In the genomic region with DNA sequence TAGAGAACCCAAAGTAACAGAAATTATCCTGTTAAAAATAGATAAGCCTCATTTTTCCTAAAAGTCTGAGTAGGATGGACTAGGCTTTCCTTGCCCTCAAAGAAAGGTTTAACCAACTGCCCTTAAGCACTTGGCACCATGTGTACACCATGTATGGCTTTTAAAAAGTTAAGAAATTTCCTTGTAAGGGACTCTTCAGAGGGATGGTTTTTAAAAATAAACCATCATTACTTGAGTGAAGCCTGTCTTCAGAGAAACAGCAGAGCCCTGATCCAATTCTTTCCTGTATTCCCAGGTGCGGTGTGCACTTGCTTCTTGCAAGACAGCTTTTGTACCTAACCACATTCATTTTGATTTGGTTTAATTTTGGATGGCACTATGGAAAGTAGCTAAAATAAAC, we compare ENCODE assay signal across 8 cellular contexts. TPM values are rescaled to one million over a fixed set of nuclear protein-coding genes. Genes with fewer than 3 reads are reported as not detected.
DNase-seq lines count a peak whose midpoint lies in the region; ATAC-seq, FAIRE-seq and TF ChIP-seq lines count a peak whose summit lies in the region.

No MANE protein-coding gene starts in this region.

- H3K4me3 Mint-ChIP-seq in CD4-positive, CD25-positive, alpha-beta regulatory T cell = peak overlapping the region; percentile 63 to 100 (median 94)
- H3K4me3 Mint-ChIP-seq in natural killer cell treated with Interleukin-12 subunit alpha and Interleukin-12 subunit beta and Interleukin-15 and Interleukin-18, amount 100 ng/mL, for 72 hours = peak overlapping the region; percentile 98

- H3K27me3 Mint-ChIP-seq in CD4-positive, CD25-positive, alpha-beta regulatory T cell = no peaks in the 10 kb centered on the region
- H3K27me3 Mint-ChIP-seq in natural killer cell treated with Interleukin-12 subunit alpha and Interleukin-12 subunit beta and Interleukin-15 and Interleukin-18, amount 100 ng/mL, for 72 hours = no peaks in the 10 kb centered on the region

- intact Hi-C loops in ovary (cut with DNase I) = loop anchor here in 1 of 4 donors (10.0 kb wide), 1 partner anchor 109 kb away; a partner anchor contains a TSS

- H3K9ac ChIP-seq in Loucy (ENCODE audit: low read depth, low read length, poor library complexity, severe bottlenecking) = peak overlapping the region; percentile 94

- no peak for TF ChIP-seq POLR2A in ovary (IDR thresholded peaks at IDR 0.05)

- H3K36me3 Mint-ChIP-seq in CD4-positive, CD25-positive, alpha-beta regulatory T cell = peaks cover 6% of the 10 kb centered on the region
- peaks cover 41% of the 10 kb centered on the region for H3K36me3 Mint-ChIP-seq in natural killer cell treated with Interleukin-12 subunit alpha and Interleukin-12 subunit beta and Interleukin-15 and Interleukin-18, amount 100 ng/mL, for 72 hours

- H3K9me3 ChIP-seq in CD4-positive, CD25-positive, alpha-beta regulatory T cell (ENCODE audit: control insufficient read depth in 2 of 2, low read length in 2 of 2) = peaks cover 10 to 25% of the 10 kb centered on the region in 2 experiments
- H3K9me3 ChIP-seq in Loucy (ENCODE audit: insufficient read depth, low read depth, low read length) = peaks cover 16% of the 10 kb centered on the region; the same call in 1 of the 2 replicates
- H3K9me3 ChIP-seq in ovary = peaks cover 0 to 4% of the 10 kb centered on the region in 2 donors

- peaks cover 10 to 52% (median 28%) of the 10 kb centered on the region in 4 donors for H3K4me1 Mint-ChIP-seq in CD4-positive, CD25-positive, alpha-beta regulatory T cell
- peaks cover 25 to 40% of the 10 kb centered on the region in 2 donors for H3K4me1 Mint-ChIP-seq in natural killer cell treated with Interleukin-12 subunit alpha and Interleukin-12 subunit beta and Interleukin-15 and Interleukin-18, amount 100 ng/mL, for 72 hours (ENCODE audit: low read depth in 2 of 2)

- H3F3A ChIP-seq in Loucy (ENCODE audit: low read depth) = peaks cover 9% of the 10 kb centered on the region

- H2AFZ ChIP-seq in Loucy (ENCODE audit: low read length) = no peak overlapping the region

- H4K20me1 ChIP-seq in Loucy (ENCODE audit: insufficient read depth, low read length, poor library complexity, severe bottlenecking) = no peaks in the 10 kb centered on the region

- TF ChIP-seq CTCF in Loucy (conservative IDR thresholded peaks at IDR 0.05; ENCODE audit: low read length) (no peak), bronchial epithelial cell (IDR thresholded peaks at IDR 0.05; ENCODE audit: insufficient read depth, low read length, severe bottlenecking) (no peak), ovary (IDR thresholded peaks at IDR 0.05) (no peak)

- no peak for DNase-seq in CD4-positive, CD25-positive, alpha-beta regulatory T cell
- DNase-seq in bronchial epithelial cell (ENCODE audit: low read depth) = no peak
- DNase-seq in natural killer cell treated with Interleukin-12 subunit alpha and Interleukin-12 subunit beta and Interleukin-15 and Interleukin-18, amount 100 ng/mL, for 72 hours (ENCODE audit: low spot score) = no peak
- no peak for DNase-seq in SIG-M5 treated with dmso at 0.1 percent for 504 hours (lab: John Stamatoyannopoulos, UW; ENCODE audit: unreplicated experiment)
- no peak for DNase-seq in ovary
- no peak for DNase-seq in HTR-8/SVneo (ENCODE audit: insufficient read length, low spot score)

- no peaks in the 10 kb centered on the region for H3K36me3 ChIP-seq in CD4-positive, CD25-positive, alpha-beta regulatory T cell (ENCODE audit: control insufficient read depth, insufficient read depth, low read length)
- H3K36me3 ChIP-seq in Loucy (ENCODE audit: insufficient read depth, low read length) (no peaks in the 10 kb centered on the region), bronchial epithelial cell (ENCODE audit: control insufficient read depth, insufficient read depth, low read length) (no peaks in the 10 kb centered on the region), ovary (no peaks in the 10 kb centered on the region)

- H3K9me3 Mint-ChIP-seq in CD4-positive, CD25-positive, alpha-beta regulatory T cell = peaks cover 0 to 30% (median 14%) of the 10 kb centered on the region in 7 donors
- H3K9me3 Mint-ChIP-seq in natural killer cell treated with Interleukin-12 subunit alpha and Interleukin-12 subunit beta and Interleukin-15 and Interleukin-18, amount 100 ng/mL, for 72 hours = peaks cover 26% of the 10 kb centered on the region

- no peak for TF ChIP-seq EP300 in ovary (IDR thresholded peaks at IDR 0.05)

- H3K27ac Mint-ChIP-seq in CD4-positive, CD25-positive, alpha-beta regulatory T cell = peak overlapping the region in 2 of 3 donors; percentile 60 to 99
- peak overlapping the region; percentile 76 to 100 for H3K27ac Mint-ChIP-seq in natural killer cell treated with Interleukin-12 subunit alpha and Interleukin-12 subunit beta and Interleukin-15 and Interleukin-18, amount 100 ng/mL, for 72 hours

- ATAC-seq in CD4-positive, CD25-positive, alpha-beta regulatory T cell (ENCODE audit: low read depth in 2 of 2) = no peak
- ATAC-seq in natural killer cell treated with Interleukin-12 subunit alpha and Interleukin-12 subunit beta and Interleukin-15 and Interleukin-18, amount 100 ng/mL, for 72 hours = no peak
- no peak for ATAC-seq in GM19023 (IDR thresholded peaks at IDR 0.05; ENCODE audit: unreplicated experiment)

- H3K27me3 ChIP-seq in CD4-positive, CD25-positive, alpha-beta regulatory T cell (ENCODE audit: control insufficient read depth, insufficient read depth, low read length) = no peaks in the 10 kb centered on the region
- H3K27me3 ChIP-seq in Loucy (ENCODE audit: insufficient read depth, low read length, poor library complexity, severe bottlenecking) (no peaks in the 10 kb centered on the region), bronchial epithelial cell (ENCODE audit: control insufficient read depth, insufficient read depth, low read length) (no peaks in the 10 kb centered on the region), ovary (no peaks in the 10 kb centered on the region)

- no peaks in the 10 kb centered on the region for H3K9me2 ChIP-seq in Loucy (replicated peaks; ENCODE audit: low read depth, low read length)

- H3K4me2 ChIP-seq in Loucy (ENCODE audit: low read depth, low read length, poor library complexity, severe bottlenecking) = peak overlapping the region; percentile 88

- H3K79me2 ChIP-seq in Loucy (ENCODE audit: insufficient read depth, low read length) = peaks cover 39% of the 10 kb centered on the region

- H3K27ac ChIP-seq in CD4-positive, CD25-positive, alpha-beta regulatory T cell (ENCODE audit: insufficient read depth, low read length, poor library complexity, severe bottlenecking) = peak overlapping the region; percentile 96
- H3K27ac ChIP-seq in ovary = peak overlapping the region in 1 of 2 donors; percentile 97

- peaks cover 48% of the 10 kb centered on the region for H3K4me1 ChIP-seq in CD4-positive, CD25-positive, alpha-beta regulatory T cell (ENCODE audit: control insufficient read depth, insufficient read depth, low read length, poor library complexity, severe bottlenecking)
- H3K4me1 ChIP-seq in Loucy (ENCODE audit: insufficient read depth, low read length, poor library complexity, severe bottlenecking) (peaks cover 41% of the 10 kb centered on the region), ovary (ENCODE audit: insufficient read depth) (peaks cover 1% of the 10 kb centered on the region)

- FAIRE-seq in bronchial epithelial cell (lab: Jason Lieb, UNC) = no peak
- FAIRE-seq in HTR-8/SVneo (lab: Jason Lieb, UNC) = no peak

- WGBS in ovary, 3 donors = 78 to 88% (median 86%) methylated on average over 1 of the region's 1 CpG

- peak overlapping the region; percentile 86 for H3K4me3 ChIP-seq in CD4-positive, CD25-positive, alpha-beta regulatory T cell (ENCODE audit: low read depth, low read length)
- H3K4me3 ChIP-seq in Loucy (ENCODE audit: low read length, poor library complexity, severe bottlenecking) (peak overlapping the region; percentile 83), bronchial epithelial cell (ENCODE audit: low read depth, low read length) (peak overlapping the region; percentile 74), ovary (no peak overlapping the region)

RNA-seq across cellular contexts. Expression of a gene that starts 1.1 kb away (rescaled TPM):
- 10.7 TPM for total RNA-seq in CD4-positive, CD25-positive, alpha-beta regulatory T cell
- 10 to 100 TPM; 10.9 to 14.9 (median 14.5) TPM for polyA plus RNA-seq in CD4-positive, CD25-positive, alpha-beta regulatory T cell
- total RNA-seq in bronchial epithelial cell = 1.8 and 1.9 TPM in 2 replicates
- total RNA-seq in natural killer cell treated with Interleukin-12 subunit alpha and Interleukin-12 subunit beta and Interleukin-15 and Interleukin-18, amount 100 ng/mL, for 72 hours = 1 to 10 TPM; 8.3 to 9.4 TPM
- 1 to 10 TPM; 2.8 to 6.4 (median 4.5) TPM for total RNA-seq in ovary
- polyA plus RNA-seq in ovary = 1 to 10 TPM; 1.4 to 5.8 TPM
